14 cellular contexts compared by ENCODE assay signal in genomic region chr20:6735913-6736845, GRCh38. TPM values are rescaled to one million over a fixed set of nuclear protein-coding genes. Genes with fewer than 3 reads are reported as not detected.
DNase-seq lines count a peak whose midpoint lies in the region; ATAC-seq and TF ChIP-seq lines count a peak whose summit lies in the region.
"Had no signal": no experiment of that assay in that cellular context is flagged by ENCODE, and none has a peak within 500 bp of the region (broad histone marks: within the 10 kb centered on the region; RNA-seq: fewer than 3 reads in every experiment).

No MANE protein-coding gene starts in this region.

- H3K27me3 Mint-ChIP-seq in activated CD8-positive, alpha-beta T cell treated with anti-CD3 and anti-CD28 coated beads, Interleukin-2, amount 10 ng/mL, durations not matched to agents 7 days and 5 days (ENCODE audit: low read depth), result no peaks in the 10 kb centered on the region

- no peaks in the 10 kb centered on the region for H3K9me2 ChIP-seq in OCI-LY7 (ENCODE audit: insufficient read depth, low read length)

- intact Hi-C loops in left colon (cut with DNase I, micrococcal nuclease), result no loop called here
- intact Hi-C loops in OCI-LY7 (cut with micrococcal nuclease; ENCODE audit: unreplicated experiment), result no loop called here

- H3K4me3 Mint-ChIP-seq in activated CD8-positive, alpha-beta T cell treated with anti-CD3 and anti-CD28 coated beads, Interleukin-2, amount 10 ng/mL, durations not matched to agents 7 days and 5 days, result no peak overlapping the region

- H3K4me2 ChIP-seq in OCI-LY7 (ENCODE audit: low read length), result no peak overlapping the region

- H3K79me2 ChIP-seq in OCI-LY7 (ENCODE audit: insufficient read depth, low read depth, low read length), result no peaks in the 10 kb centered on the region

- H4K20me1 ChIP-seq in OCI-LY7 (ENCODE audit: insufficient read depth, low read length), result no peaks in the 10 kb centered on the region

- H2AFZ ChIP-seq in OCI-LY7 (ENCODE audit: low read length), result no peak overlapping the region

- H3K27ac ChIP-seq in OCI-LY7 (ENCODE audit: low read depth, low read length, poor library complexity, severe bottlenecking), result no peak overlapping the region
- H3K27ac ChIP-seq: VCaP had no signal

- no peaks in the 10 kb centered on the region for H3K4me1 Mint-ChIP-seq in activated CD8-positive, alpha-beta T cell treated with anti-CD3 and anti-CD28 coated beads, Interleukin-2, amount 10 ng/mL, durations not matched to agents 7 days and 5 days (ENCODE audit: low read depth)

- no peaks in the 10 kb centered on the region for H3K36me3 ChIP-seq in OCI-LY7 (ENCODE audit: insufficient read depth, low read length)
- H3K36me3 ChIP-seq: uterus had no signal

- CTCF ChIA-PET in activated CD8-positive, alpha-beta T cell treated with anti-CD3 and anti-CD28 coated beads, Interleukin-2, amount 10 ng/mL, durations not matched to agents 7 days and 5 days (lab: Charles Lee), result interaction anchor here (0.6 kb wide), 1 partner anchor 19 kb away, joined by 3 read pairs; no protein-coding TSS in a partner anchor
- CTCF ChIA-PET in OCI-LY7 (lab: Charles Lee; ENCODE audit: unreplicated experiment), result interaction anchor here (0.5 kb wide), 1 partner anchor 712 kb away, joined by 3 read pairs; no protein-coding TSS in a partner anchor

- POLR2A ChIA-PET in activated CD8-positive, alpha-beta T cell treated with anti-CD3 and anti-CD28 coated beads, Interleukin-2, amount 10 ng/mL, durations not matched to agents 7 days and 5 days (lab: Charles Lee), result no interaction called here
- POLR2A ChIA-PET in OCI-LY7 (lab: Charles Lee), result interaction anchor here (0.5 to 1.2 kb wide), 4 partner anchors 11 to 194 kb away, joined by 3 to 8 read pairs (median 3); no protein-coding TSS in a partner anchor

- H3K9me3 Mint-ChIP-seq in activated CD8-positive, alpha-beta T cell treated with anti-CD3 and anti-CD28 coated beads, Interleukin-2, amount 10 ng/mL, durations not matched to agents 7 days and 5 days (ENCODE audit: insufficient read depth), result no peaks in the 10 kb centered on the region

- no peaks in the 10 kb centered on the region for H3K9me3 ChIP-seq in OCI-LY7 (ENCODE audit: low read length)
- H3K9me3 ChIP-seq: uterus had no signal

- H3K36me3 Mint-ChIP-seq in activated CD8-positive, alpha-beta T cell treated with anti-CD3 and anti-CD28 coated beads, Interleukin-2, amount 10 ng/mL, durations not matched to agents 7 days and 5 days (ENCODE audit: low read depth), result no peaks in the 10 kb centered on the region

- peak; percentile 41 for DNase-seq in EH (ENCODE audit: low read depth)
- peak; percentile 47 for DNase-seq in epithelial cell of proximal tubule (ENCODE audit: low read depth)
- no peak for DNase-seq in left colon
- DNase-seq in putamen (ENCODE audit: low spot score), result peak; percentile 7
- no peak for DNase-seq in activated CD8-positive, alpha-beta T cell treated with anti-CD3 and anti-CD28 coated beads, Interleukin-2, amount 10 ng/mL, durations not matched to agents 7 days and 5 days
- DNase-seq in OCI-LY7 (ENCODE audit: low spot score), result no peak
- DNase-seq in SHP77 treated with DMSO at 0.1 percent for 48 hours (lab: John Stamatoyannopoulos, UW), result no peak
- DNase-seq: DND-41, NCI-H1105, NCI-H774 had no signal

- ATAC-seq in left colon, result peak; percentile 98
- no peak for ATAC-seq in GM18870 (IDR thresholded peaks at IDR 0.05; ENCODE audit: unreplicated experiment)
- no peak for ATAC-seq in activated CD8-positive, alpha-beta T cell treated with anti-CD3 and anti-CD28 coated beads, Interleukin-2, amount 10 ng/mL, durations not matched to agents 7 days and 5 days
- ATAC-seq: HCT116 had no signal

- TF ChIP-seq CTCF in epithelial cell of proximal tubule (conservative IDR thresholded peaks at IDR 0.05; ENCODE audit: low read depth, low read length), result no peak
- TF ChIP-seq CTCF in OCI-LY7 (conservative IDR thresholded peaks at IDR 0.05; ENCODE audit: low read length), result no peak

- BruUV-seq in OCI-LY7 (replicated peaks; lab: Mats Ljungman, UMichigan), result no TSS peak

- no peaks in the 10 kb centered on the region for H3K4me1 ChIP-seq in OCI-LY7 (ENCODE audit: insufficient read depth, low read length, poor library complexity, severe bottlenecking)
- H3K4me1 ChIP-seq: uterus had no signal

- H3K4me3 ChIP-seq in epithelial cell of proximal tubule (ENCODE audit: low read depth, low read length), result peak overlapping the region; percentile 15
- no peak overlapping the region for H3K4me3 ChIP-seq in OCI-LY7 (ENCODE audit: low read depth, low read length, poor library complexity, severe bottlenecking)
- H3K4me3 ChIP-seq: uterus had no signal

- no peak overlapping the region for H3K27ac Mint-ChIP-seq in activated CD8-positive, alpha-beta T cell treated with anti-CD3 and anti-CD28 coated beads, Interleukin-2, amount 10 ng/mL, durations not matched to agents 7 days and 5 days

RNA-seq across cellular contexts. Expression of gene BMP2, which starts 31.3 kb away (rescaled TPM):
- 32.1 and 54.9 TPM in 2 replicates for total RNA-seq in epithelial cell of proximal tubule
- total RNA-seq in left colon, result 10 to 100 TPM; 37.1 to 60.4 TPM
- not detected for total RNA-seq in activated CD8-positive, alpha-beta T cell treated with anti-CD3 and anti-CD28 coated beads, Interleukin-2, amount 10 ng/mL, durations not matched to agents 7 days and 5 days
- not detected in 2 replicates for total RNA-seq in OCI-LY7 (2014; rRNA removed; shearing (Covaris generic))
- total RNA-seq in OCI-LY7 (2022), result not detected in 2 replicates

Comparison
In these comparisons a context has a peak if more than half of its experiments do, and no peak if none do; other contexts are left out.
1. DNase-seq: peak in EH (single experiment), epithelial cell of proximal tubule (single experiment) and putamen (single experiment); none in left colon (0 of 2), activated CD8-positive, alpha-beta T cell treated with anti-CD3 and anti-CD28 coated beads, Interleukin-2, amount 10 ng/mL, durations not matched to agents 7 days and 5 days (single experiment), OCI-LY7 (single experiment) and SHP77 treated with DMSO at 0.1 percent for 48 hours (single experiment).
2. RNA of gene BMP2, which starts 31.3 kb away (total RNA-seq): 37.1 to 60.4 TPM in left colon and 32.1 to 54.9 TPM in epithelial cell of proximal tubule; not detected in activated CD8-positive, alpha-beta T cell treated with anti-CD3 and anti-CD28 coated beads, Interleukin-2, amount 10 ng/mL, durations not matched to agents 7 days and 5 days and not detected in OCI-LY7; every median in the first group is over 10 times any median in the second.